Comparison of ENCODE assay signal across 19 cellular contexts in genomic region chr5:149639718-149640117, GRCh38. TPM values are rescaled to one million over a fixed set of nuclear protein-coding genes. Genes with fewer than 3 reads are reported as not detected.
A peak's percentile ranks its signal among the peaks of the same experiment; 100 is the strongest.
DNase-seq lines count a peak whose midpoint lies in the region; ATAC-seq and TF ChIP-seq lines count a peak whose summit lies in the region.
"Had no signal": no experiment of that assay in that cellular context is flagged by ENCODE, and none has a peak within 500 bp of the region (broad histone marks: within the 10 kb centered on the region; RNA-seq: fewer than 3 reads in every experiment).

No MANE protein-coding gene starts in this region.

- H3F3A ChIP-seq in PC-9 (ENCODE audit: insufficient read depth, low read depth): no peaks in the 10 kb centered on the region

- H2AK5ac ChIP-seq in neuronal stem cell (ENCODE audit: low read depth, low read length): no peak overlapping the region

- H2BK5ac ChIP-seq in neuronal stem cell (ENCODE audit: low read length): no peak overlapping the region

- H3K36me3 Mint-ChIP-seq in WTC11: no peaks in the 10 kb centered on the region
- H3K36me3 Mint-ChIP-seq: neural progenitor cell had no signal

- peaks cover 4% of the 10 kb centered on the region; the same call in 1 of the 2 replicates for H3K4me1 Mint-ChIP-seq in WTC11

- intact Hi-C loops in heart right ventricle (cut with DNase I): loop anchor here in 8 of 10 donors (5.0 to 10.0 kb wide), 7 partner anchors 188 to 353 kb away; partner anchors contain the start of gene SLC26A2 (in 2 of the 8)
- intact Hi-C loops in upper lobe of right lung (cut with DNase I): loop anchor here (2.0 to 10.0 kb wide), 2 partner anchors 189 to 325 kb away; partner anchors contain the start of gene SLC26A2
- intact Hi-C loops in PC-9 (cut with micrococcal nuclease; ENCODE audit: unreplicated experiment): loop anchor here (5.0 to 10.0 kb wide), 5 partner anchors 325 to 798 kb away; partner anchors contain the start of genes SLC26A2 and TCOF1

- no peak overlapping the region for H3K27ac Mint-ChIP-seq in WTC11
- H3K27ac Mint-ChIP-seq: B cell had no signal

- no peak overlapping the region for H2BK15ac ChIP-seq in neuronal stem cell (ENCODE audit: low read length)

- H3K9me3 ChIP-seq in heart right ventricle (no peaks in the 10 kb centered on the region), muscle layer of duodenum (ENCODE audit: control insufficient read depth in 1 of 2, low read length in 2 of 2) (no peaks in the 10 kb centered on the region), upper lobe of right lung (no peaks in the 10 kb centered on the region), PC-9 (ENCODE audit: insufficient read depth, low read depth) (no peaks in the 10 kb centered on the region), neuronal stem cell (replicated peaks in 1 of 2; ENCODE audit: control insufficient read depth in 2 of 2, insufficient read depth in 1 of 2, low read depth in 1 of 2, low read length in 2 of 2) (no peaks in the 10 kb centered on the region)

- peaks cover 8 to 31% (median 20%) of the 10 kb centered on the region in 9 donors for H3K4me1 ChIP-seq in heart right ventricle
- H3K4me1 ChIP-seq in muscle layer of duodenum (ENCODE audit: control insufficient read depth in 1 of 2, insufficient read depth in 2 of 2, low read length in 2 of 2): peaks cover 7 to 12% of the 10 kb centered on the region in 2 donors
- H3K4me1 ChIP-seq in upper lobe of right lung: no peaks in the 10 kb centered on the region
- H3K4me1 ChIP-seq in PC-9 (replicated peaks; ENCODE audit: insufficient read depth): no peaks in the 10 kb centered on the region
- no peaks in the 10 kb centered on the region for H3K4me1 ChIP-seq in neuronal stem cell (ENCODE audit: control insufficient read depth in 2 of 2, insufficient read depth in 1 of 2, low read depth in 1 of 2, low read length in 2 of 2)
- H3K4me1 ChIP-seq: neural progenitor cell had no signal

- BruUV-seq in PC-9 (replicated peaks; lab: Mats Ljungman, UMichigan): no TSS peak

- CTCF ChIA-PET in WTC11 (lab: Charles Lee) (interaction anchor here (1.2 to 2.4 kb wide), 5 partner anchors 16 to 198 kb away, joined by 3 to 11 read pairs (median 5); no protein-coding TSS in a partner anchor), PC-9 (lab: Charles Lee) (no interaction called here)

- H3K79me2 ChIP-seq in PC-9 (ENCODE audit: low read depth): no peaks in the 10 kb centered on the region
- H3K79me2 ChIP-seq: hepatocyte had no signal

- H3K4ac ChIP-seq in neuronal stem cell (ENCODE audit: low read length): no peak overlapping the region

- H4K20me1 ChIP-seq in PC-9 (ENCODE audit: insufficient read depth): no peaks in the 10 kb centered on the region

- no peaks in the 10 kb centered on the region for H3K79me1 ChIP-seq in neuronal stem cell (ENCODE audit: low read depth, low read length)

- H3K36me3 ChIP-seq in heart right ventricle (no peaks in the 10 kb centered on the region), muscle layer of duodenum (ENCODE audit: control insufficient read depth in 1 of 2, insufficient read depth in 2 of 2, low read length in 2 of 2) (no peaks in the 10 kb centered on the region), upper lobe of right lung (no peaks in the 10 kb centered on the region), PC-9 (ENCODE audit: low read depth) (no peaks in the 10 kb centered on the region), neuronal stem cell (replicated peaks in 1 of 2; ENCODE audit: control insufficient read depth in 2 of 2, insufficient read depth in 2 of 2, low read length in 2 of 2) (no peaks in the 10 kb centered on the region)
- H3K36me3 ChIP-seq: neural progenitor cell had no signal

- no peak overlapping the region for H2AFZ ChIP-seq in PC-9
- H2AFZ ChIP-seq in neuronal stem cell (ENCODE audit: low read length): no peak overlapping the region
- H2AFZ ChIP-seq: hepatocyte, neural progenitor cell had no signal

- H2BK120ac ChIP-seq in neuronal stem cell (ENCODE audit: low read depth, low read length): no peak overlapping the region

- no peaks in the 10 kb centered on the region for H3K27me3 Mint-ChIP-seq in WTC11 (ENCODE audit: low read depth)
- H3K27me3 Mint-ChIP-seq: B cell had no signal

- H3K9me2 ChIP-seq in PC-9 (ENCODE audit: insufficient read depth): no peaks in the 10 kb centered on the region

- TF ChIP-seq CTCF in heart right ventricle (IDR thresholded peaks at IDR 0.05) (no peak), upper lobe of right lung (IDR thresholded peaks at IDR 0.05) (no peak), WTC11 (IDR thresholded peaks at IDR 0.05) (no peak), PC-9 (conservative IDR thresholded peaks at IDR 0.05) (no peak)

- H3K4me2 ChIP-seq in PC-9 (no peak overlapping the region), neuronal stem cell (ENCODE audit: insufficient read depth, low read length, poor library complexity, severe bottlenecking) (no peak overlapping the region)
- H3K4me2 ChIP-seq: hepatocyte, neural progenitor cell had no signal

- H3K18ac ChIP-seq in neuronal stem cell (ENCODE audit: low read length): no peak overlapping the region

- H2BK12ac ChIP-seq in neuronal stem cell (ENCODE audit: low read length): no peak overlapping the region

- H3K4me3 Mint-ChIP-seq in WTC11: no peak overlapping the region
- H3K4me3 Mint-ChIP-seq: B cell, neural progenitor cell had no signal

- no peak overlapping the region for H3K23ac ChIP-seq in neuronal stem cell (ENCODE audit: low read depth, low read length, poor library complexity)

- H3K27me3 ChIP-seq in heart right ventricle (no peaks in the 10 kb centered on the region), muscle layer of duodenum (ENCODE audit: low read depth, low read length) (no peaks in the 10 kb centered on the region), upper lobe of right lung (no peaks in the 10 kb centered on the region), PC-9 (ENCODE audit: insufficient read depth, low read depth) (no peaks in the 10 kb centered on the region), neuronal stem cell (ENCODE audit: control insufficient read depth in 3 of 3, insufficient read depth in 3 of 3, low read depth in 1 of 3, low read length in 3 of 3) (peaks cover 0 to 11% (median 0%) of the 10 kb centered on the region in 3 experiments)
- H3K27me3 ChIP-seq: hepatocyte, neural progenitor cell had no signal

- no peak overlapping the region for H4K8ac ChIP-seq in neuronal stem cell (ENCODE audit: low read depth, low read length)

- DNase-seq in UCSD-AML1 (lab: John Stamatoyannopoulos, UW; ENCODE audit: unreplicated experiment) (peak; percentile 42), heart right ventricle (peak in 1 of 2 donors; percentile 37), upper lobe of right lung (no peak), WTC11 (ENCODE audit: low spot score) (no peak), PC-9 (no peak), neuronal stem cell (ENCODE audit: low spot score) (no peak)
- DNase-seq: activated CD4-positive, alpha-beta T cell treated with anti-CD3 and anti-CD28 coated beads for 4 hours; activated effector memory CD4-positive, alpha-beta T cell treated with Interleukin-2 at 50 U/mL for 16 hours; Calu3; effector memory CD4-positive, alpha-beta T cell; HCEC 1CT; KBM-7; mesendoderm; NCI-H1105 treated with DMSO at 0.1 percent for 48 hours; NCI-H526 had no signal

- no peak overlapping the region for H3K9ac ChIP-seq in neuronal stem cell (ENCODE audit: low read depth, low read length, poor library complexity)
- H3K9ac ChIP-seq: neural progenitor cell had no signal

- H3K27ac ChIP-seq in heart right ventricle: peak overlapping the region in 9 of 10 donors; percentile 50 to 73 (median 71)
- H3K27ac ChIP-seq in muscle layer of duodenum (ENCODE audit: low read length): peak overlapping the region; percentile 70
- peak overlapping the region; percentile 74 for H3K27ac ChIP-seq in upper lobe of right lung
- H3K27ac ChIP-seq in PC-9: no peak overlapping the region
- H3K27ac ChIP-seq in neuronal stem cell (replicated peaks; ENCODE audit: low read length): no peak overlapping the region
- H3K27ac ChIP-seq: hepatocyte, neural progenitor cell had no signal

- H4K91ac ChIP-seq in neuronal stem cell (ENCODE audit: low read depth, low read length, poor library complexity): no peak overlapping the region

- POLR2A ChIA-PET in WTC11 (lab: Charles Lee) (no interaction called here), PC-9 (lab: Charles Lee; ENCODE audit: unreplicated experiment) (no interaction called here)

- no peak overlapping the region for H3K14ac ChIP-seq in neuronal stem cell (ENCODE audit: low read length)

- ATAC-seq in heart right ventricle (peak; percentile 46 to 83 (median 79)), upper lobe of right lung (no peak), WTC11 (no peak)

- H3K9me3 Mint-ChIP-seq in WTC11: no peaks in the 10 kb centered on the region
- H3K9me3 Mint-ChIP-seq: neural progenitor cell had no signal

- H3K4me3 ChIP-seq in heart right ventricle: no peak overlapping the region
- H3K4me3 ChIP-seq in muscle layer of duodenum (ENCODE audit: low read depth in 1 of 2, low read length in 2 of 2): no peak overlapping the region
- H3K4me3 ChIP-seq in upper lobe of right lung: no peak overlapping the region
- no peak overlapping the region for H3K4me3 ChIP-seq in PC-9
- no peak overlapping the region for H3K4me3 ChIP-seq in neuronal stem cell (ENCODE audit: low read length in 2 of 2)
- H3K4me3 ChIP-seq: hepatocyte, neural progenitor cell had no signal

TF ChIP-seq in WTC11, 78 proteins besides CTCF, POLR2A, EP300 and RAD21 (continues in another document):
- no peak for TF ChIP-seq JUN (CRISPR knock-in tag; IDR thresholded peaks at IDR 0.05)
- TF ChIP-seq ZNF263 (CRISPR knock-in tag; IDR thresholded peaks at IDR 0.05; ENCODE audit: low read depth): no peak
- no peak for TF ChIP-seq MXD4 (CRISPR knock-in tag; IDR thresholded peaks at IDR 0.05; ENCODE audit: borderline replicate concordance)
- TF ChIP-seq SP1 (CRISPR knock-in tag; conservative IDR thresholded peaks at IDR 0.05): no peak

RNA-seq across cellular contexts. Expression of gene ARHGEF37, which starts 58.4 kb away (rescaled TPM):
- 10 to 100 TPM; 13.1 to 31.8 (median 18.3) TPM for total RNA-seq in heart right ventricle
- polyA plus RNA-seq in heart right ventricle: 10 to 100 TPM in 1 of 2 donors, 1 to 10 TPM in 1; 4.5 to 10.1 TPM
- total RNA-seq in upper lobe of right lung: 13.3 TPM
- total RNA-seq in WTC11 (2021): 0.66 to 1.1 TPM (median 0.71 TPM) in 3 replicates
- 5.5 and 8.6 TPM in 2 replicates for total RNA-seq in PC-9 (2021)
- polyA plus RNA-seq in neuronal stem cell (2013, experiment 1 of 2): 0.43 TPM
- 0.51 TPM for polyA plus RNA-seq in neuronal stem cell (2013, experiment 2 of 2)

Comparison
In these comparisons a context has a peak if more than half of its experiments do, and no peak if none do; other contexts are left out.
1. ATAC-seq: peak in heart right ventricle (8 of 8); none in upper lobe of right lung (single experiment) and WTC11 (single experiment).
2. H3K27ac ChIP-seq: peak in heart right ventricle (9 of 10), muscle layer of duodenum (single experiment) and upper lobe of right lung (single experiment); none in PC-9 (single experiment) and neuronal stem cell (single experiment).